Comparison of ENCODE assay signal across 11 cellular contexts in the genomic region with DNA sequence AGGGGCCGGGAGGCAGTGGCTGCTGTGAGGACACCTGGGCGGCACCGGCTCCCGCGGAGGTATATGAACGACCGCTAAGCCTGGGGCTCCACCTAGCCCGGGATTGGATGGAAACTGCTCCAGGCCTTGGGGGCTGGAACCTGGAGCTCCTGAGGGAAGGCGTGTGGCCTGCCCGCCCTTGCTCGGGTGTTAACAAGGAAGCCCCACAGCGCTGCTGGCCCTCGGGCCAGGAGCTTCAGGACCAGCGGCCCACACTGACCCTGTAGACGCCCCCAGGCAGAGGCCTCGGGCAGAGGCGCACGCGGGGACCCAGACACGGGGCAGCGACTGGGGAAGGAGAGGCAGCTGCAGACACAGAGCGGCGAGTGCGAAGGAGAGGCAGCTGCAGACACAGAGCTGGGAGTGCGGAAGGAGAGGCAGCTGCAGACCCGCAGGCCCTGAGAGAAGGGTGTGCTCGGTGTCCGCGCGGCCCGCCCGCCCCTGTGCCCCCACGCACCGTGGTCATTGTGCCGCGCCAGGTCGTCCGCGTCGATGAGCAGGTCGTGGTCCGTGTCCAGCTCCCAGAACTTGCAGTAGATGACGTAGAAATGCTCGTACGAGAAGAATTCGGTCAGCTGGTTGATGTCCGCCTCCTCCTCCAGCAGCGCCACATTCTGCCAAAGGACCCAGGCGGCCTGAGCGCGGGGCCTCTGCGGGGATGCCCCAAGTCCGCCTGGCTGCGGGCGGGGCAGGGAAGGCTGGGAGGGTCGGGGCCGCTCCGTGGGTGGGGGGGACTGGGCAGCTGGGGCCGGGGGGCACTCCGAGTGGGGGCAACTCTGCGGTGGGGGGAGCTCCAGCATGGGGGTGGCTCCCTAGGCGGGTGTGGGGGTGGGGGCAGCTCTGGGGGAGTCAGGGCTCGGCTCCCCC.
"Had no signal": no experiment of that assay in that cellular context is flagged by ENCODE, and none has a peak within 500 bp of the region (broad histone marks: within the 10 kb centered on the region; RNA-seq: fewer than 3 reads in every experiment).

No MANE protein-coding gene starts in this region.

- H3K36me3 ChIP-seq: ovary had no signal

- DNase-seq: caudate nucleus; cortex of kidney; effector CD4-positive, alpha-beta T cell; foreskin fibroblast; stimulated activated CD4-positive, alpha-beta T cell treated with anti-CD3 and anti-CD28 coated beads, Interleukin-15, amount 100 ng/mL, for 24 hours; stimulated activated CD4-positive, alpha-beta T cell treated with anti-CD3 and anti-CD28 coated beads, Interleukin-4, amount 100 ng/mL, for 1 hour; stimulated activated naive CD4-positive, alpha-beta T cell had no signal

- H3K27ac ChIP-seq: ovary, tibial nerve, vagina had no signal

- ATAC-seq: activated CD4-positive, CD25-positive, alpha-beta regulatory T cell treated with anti-CD3 and anti-CD28 coated beads, Interleukin-2, amount 50 U/mL, for 24 hours had no signal

- H3K9me3 ChIP-seq: ovary, tibial nerve, vagina had no signal

- H3K4me1 ChIP-seq: vagina had no signal

- H3K4me3 ChIP-seq: ovary, tibial nerve, vagina had no signal

- H3K27me3 ChIP-seq: ovary, tibial nerve, vagina had no signal
